Comparison of ENCODE assay signal across 6 cellular contexts in the genomic region with DNA sequence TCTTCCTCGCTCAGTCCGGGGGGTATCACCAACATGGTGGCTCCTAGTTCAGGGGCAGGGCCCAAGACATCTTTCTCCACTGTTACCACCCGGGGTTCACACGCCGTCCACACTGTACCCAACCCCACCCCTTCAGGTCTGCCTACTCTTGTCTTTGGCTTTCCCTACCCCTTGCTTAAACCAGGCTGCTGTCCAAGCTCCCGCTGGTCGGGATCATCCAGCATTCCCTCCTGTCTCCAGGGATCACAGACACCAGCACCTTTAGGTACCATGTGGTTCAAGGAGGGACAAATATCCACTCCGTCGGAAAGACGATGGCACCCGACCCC. TPM values are rescaled to one million over a fixed set of nuclear protein-coding genes. Genes with fewer than 3 reads are reported as not detected.
DNase-seq lines count a peak whose midpoint lies in the region; ATAC-seq lines count a peak whose summit lies in the region.

No MANE protein-coding gene starts in this region.

- H3K27me3 Mint-ChIP-seq in activated T-cell treated with anti-CD3 and anti-CD28 coated beads, Interleukin-2, amount 50 U/mL, for 24 hours: no peaks in the 10 kb centered on the region

- H3K27ac ChIP-seq in ectodermal cell (ENCODE audit: insufficient read depth, low read depth, low read length, poor library complexity, severe bottlenecking): no peak overlapping the region

- intact Hi-C loops in sciatic nerve (cut with DNase I): no loop called here

- peaks cover 95% of the 10 kb centered on the region for H3K36me3 Mint-ChIP-seq in activated T-cell treated with anti-CD3 and anti-CD28 coated beads, Interleukin-2, amount 50 U/mL, for 24 hours (ENCODE audit: low read depth)

- no peak for DNase-seq in activated T-cell treated with anti-CD3 and anti-CD28 coated beads, Interleukin-2, amount 50 U/mL, for 24 hours
- DNase-seq in activated T-cell treated with anti-CD3 and anti-CD28 coated beads for 4 hours: no peak
- DNase-seq in sciatic nerve (ENCODE audit: low spot score): no peak
- no peak for DNase-seq in NCI-H1694 (lab: John Stamatoyannopoulos, UW)
- DNase-seq in GF-D8 (lab: John Stamatoyannopoulos, UW): no peak

- WGBS in ectodermal cell, 2 experiments: 9 to 12% methylated on average over 11 of the region's 11 CpGs

- peaks cover 43% of the 10 kb centered on the region for H3K36me3 ChIP-seq in ectodermal cell (ENCODE audit: control insufficient read depth, insufficient read depth, low read length)

- H3K4me3 Mint-ChIP-seq in activated T-cell treated with anti-CD3 and anti-CD28 coated beads, Interleukin-2, amount 50 U/mL, for 24 hours: peak overlapping the region; percentile 99

- ATAC-seq in sciatic nerve: peak; percentile 11

- peak overlapping the region; percentile 96 for H3K27ac Mint-ChIP-seq in activated T-cell treated with anti-CD3 and anti-CD28 coated beads, Interleukin-2, amount 50 U/mL, for 24 hours

- peak overlapping the region; percentile 94 for H3K4me3 ChIP-seq in ectodermal cell (ENCODE audit: insufficient read depth, low read depth, low read length)

- peaks cover 11% of the 10 kb centered on the region for H3K4me1 ChIP-seq in ectodermal cell (ENCODE audit: control insufficient read depth, insufficient read depth, low read length)

- no peaks in the 10 kb centered on the region for H3K27me3 ChIP-seq in ectodermal cell (ENCODE audit: control insufficient read depth, insufficient read depth, low read length, poor library complexity, severe bottlenecking)

- H3K4me1 Mint-ChIP-seq in activated T-cell treated with anti-CD3 and anti-CD28 coated beads, Interleukin-2, amount 50 U/mL, for 24 hours (ENCODE audit: low read depth): peaks cover 47% of the 10 kb centered on the region

- H3K9me3 ChIP-seq in ectodermal cell (ENCODE audit: control insufficient read depth, low read length): no peaks in the 10 kb centered on the region

- no peaks in the 10 kb centered on the region for H3K9me3 Mint-ChIP-seq in activated T-cell treated with anti-CD3 and anti-CD28 coated beads, Interleukin-2, amount 50 U/mL, for 24 hours

RNA-seq across cellular contexts. Expression of gene NELFE, which starts 0.4 kb away (rescaled TPM):
- polyA plus RNA-seq in ectodermal cell (2013, experiment 1 of 4): 81.4 TPM
- 93.8 TPM for polyA plus RNA-seq in ectodermal cell (2013, experiment 2 of 4)
- 84.1 TPM for polyA plus RNA-seq in ectodermal cell (2013, experiment 3 of 4)
- polyA plus RNA-seq in ectodermal cell (2013, experiment 4 of 4): 90.3 TPM
- total RNA-seq in sciatic nerve: 55.1 TPM

RNA-seq across cellular contexts. Expression of gene SKIC2, which starts 0.6 kb away (rescaled TPM):
- 56.2 TPM for polyA plus RNA-seq in ectodermal cell (2013, experiment 1 of 4)
- polyA plus RNA-seq in ectodermal cell (2013, experiment 2 of 4): 59.8 TPM
- 40.6 TPM for polyA plus RNA-seq in ectodermal cell (2013, experiment 3 of 4)
- 50.9 TPM for polyA plus RNA-seq in ectodermal cell (2013, experiment 4 of 4)
- 60.0 TPM for total RNA-seq in sciatic nerve

RNA-seq across cellular contexts. Expression of gene CFB, which starts 12.5 kb away (rescaled TPM):
- polyA plus RNA-seq in ectodermal cell (2013, experiment 1 of 4): 1.5 TPM
- 1.3 TPM for polyA plus RNA-seq in ectodermal cell (2013, experiment 2 of 4)
- polyA plus RNA-seq in ectodermal cell (2013, experiment 3 of 4): 1.0 TPM
- polyA plus RNA-seq in ectodermal cell (2013, experiment 4 of 4): 1.1 TPM
- 72.6 TPM for total RNA-seq in sciatic nerve

RNA-seq across cellular contexts. Expression of gene DXO, which starts 13.6 kb away (rescaled TPM):
- polyA plus RNA-seq in ectodermal cell (2013, experiment 1 of 4): 30.0 TPM
- polyA plus RNA-seq in ectodermal cell (2013, experiment 2 of 4): 26.2 TPM
- 22.0 TPM for polyA plus RNA-seq in ectodermal cell (2013, experiment 3 of 4)
- 23.2 TPM for polyA plus RNA-seq in ectodermal cell (2013, experiment 4 of 4)
- total RNA-seq in sciatic nerve: 23.0 TPM

RNA-seq across cellular contexts. Expression of gene C4A, which starts 23.5 kb away (rescaled TPM):
- polyA plus RNA-seq in ectodermal cell (2013, experiment 1 of 4): 3.7 TPM
- polyA plus RNA-seq in ectodermal cell (2013, experiment 2 of 4): 5.9 TPM
- 3.3 TPM for polyA plus RNA-seq in ectodermal cell (2013, experiment 3 of 4)
- polyA plus RNA-seq in ectodermal cell (2013, experiment 4 of 4): 6.2 TPM
- 453 TPM for total RNA-seq in sciatic nerve
